Comparison of ENCODE assay signal across 13 cellular contexts in the genomic region with DNA sequence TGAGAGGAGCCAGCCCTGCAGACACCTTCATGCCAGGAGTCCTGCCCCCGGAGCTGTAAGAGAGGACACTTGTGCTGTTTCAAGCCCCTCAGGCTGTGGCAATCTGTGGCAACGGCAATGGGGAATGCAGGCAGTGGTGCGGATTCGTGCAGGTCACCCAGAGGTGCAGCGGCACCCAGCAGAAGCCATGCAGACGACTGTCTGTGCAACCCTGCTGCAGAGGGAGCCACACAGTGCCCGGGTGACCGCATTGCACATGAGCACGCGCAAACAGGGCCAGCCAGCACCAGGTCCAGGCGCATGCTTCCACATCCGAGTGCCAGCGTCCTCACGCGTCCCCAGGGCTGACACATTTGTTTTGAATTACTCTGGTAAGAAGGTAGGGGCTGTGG.
"Had no signal": no experiment of that assay in that cellular context is flagged by ENCODE, and none has a peak within 500 bp of the region (broad histone marks: within the 10 kb centered on the region; RNA-seq: fewer than 3 reads in every experiment).

No MANE protein-coding gene starts in this region.

- ATAC-seq: body of pancreas, pancreas had no signal

- H3K36me3 Mint-ChIP-seq: immature natural killer cell, memory B cell had no signal

- H3K27ac Mint-ChIP-seq: activated T-helper 2 cell treated with anti-CD3 and anti-CD28 coated beads, Interferon-gamma antibody, Interleukin-2, Interleukin-4, amounts not matched to agents 10 μg/mL and 5 μg/mL and 100 μg/mL, durations not matched to agents 14 hours and 24 hours and 36 hours; immature natural killer cell; memory B cell; nephron progenitor cell had no signal

- DNase-seq: activated CD4-positive, alpha-beta T cell treated with anti-CD3 and anti-CD28 coated beads, Interleukin-2, amount 50 U/mL, for 1 hour; activated naive CD4-positive, alpha-beta T cell treated with anti-CD3 and anti-CD28 coated beads, Interleukin-2, amount 50 U/mL, for 16 hours; amniotic stem cell; body of pancreas; dermis blood vessel endothelial cell; immature natural killer cell; nephron progenitor cell; retina; small intestine; T-helper 2 cell had no signal

- H3K9me3 Mint-ChIP-seq: activated T-helper 2 cell treated with anti-CD3 and anti-CD28 coated beads, Interferon-gamma antibody, Interleukin-2, Interleukin-4, amounts not matched to agents 10 μg/mL and 5 μg/mL and 100 μg/mL, durations not matched to agents 14 hours and 24 hours and 36 hours; immature natural killer cell; memory B cell had no signal

- H3K27me3 ChIP-seq: body of pancreas, pancreas had no signal

- H3K4me1 Mint-ChIP-seq: immature natural killer cell, memory B cell had no signal

- H3K4me3 Mint-ChIP-seq: immature natural killer cell, memory B cell, nephron progenitor cell had no signal

- H3K4me3 ChIP-seq: body of pancreas, pancreas had no signal

- H3K36me3 ChIP-seq: pancreas had no signal
